Comparison of ENCODE assay signal across 9 cellular contexts in the genomic region with DNA sequence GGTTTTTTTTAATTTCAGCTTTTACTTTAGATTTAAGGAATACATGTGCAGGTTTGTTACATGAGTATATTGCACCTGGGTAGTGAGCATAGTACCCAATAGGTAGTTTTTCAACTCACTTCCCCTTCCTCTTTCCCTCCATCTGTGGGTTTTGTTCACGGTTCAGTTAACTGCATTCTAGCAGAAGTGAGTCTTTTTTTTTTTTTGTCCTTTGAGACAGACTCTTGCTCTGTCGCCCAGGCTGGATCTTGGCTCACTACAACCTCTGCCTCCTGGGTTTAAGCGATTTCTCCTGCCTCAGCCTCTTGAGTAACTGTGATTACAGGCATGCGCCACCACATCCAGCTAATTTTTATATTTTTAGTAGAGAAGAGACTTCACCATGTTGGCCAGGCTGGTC. TPM values are rescaled to one million over a fixed set of nuclear protein-coding genes. Genes with fewer than 3 reads are reported as not detected.
A peak's percentile ranks its signal among the peaks of the same experiment; 100 is the strongest.
DNase-seq lines count a peak whose midpoint lies in the region; ATAC-seq and TF ChIP-seq lines count a peak whose summit lies in the region.
"Had no signal": no experiment of that assay in that cellular context is flagged by ENCODE, and none has a peak within 500 bp of the region (broad histone marks: within the 10 kb centered on the region; RNA-seq: fewer than 3 reads in every experiment).

No MANE protein-coding gene starts in this region.

- H3K9me3 ChIP-seq in Loucy (ENCODE audit: insufficient read depth, low read depth, low read length) (no peaks in the 10 kb centered on the region), endodermal cell (ENCODE audit: control insufficient read depth, low read length) (no peaks in the 10 kb centered on the region)

- H3K27me3 ChIP-seq in Loucy (ENCODE audit: insufficient read depth, low read length, poor library complexity, severe bottlenecking) (no peaks in the 10 kb centered on the region), endodermal cell (ENCODE audit: control insufficient read depth, insufficient read depth, low read length, poor library complexity, severe bottlenecking) (no peaks in the 10 kb centered on the region)

- no peaks in the 10 kb centered on the region for H3K9me3 Mint-ChIP-seq in endodermal cell

- H3K79me2 ChIP-seq in Loucy (ENCODE audit: insufficient read depth, low read length): peaks cover 92% of the 10 kb centered on the region

- peak overlapping the region; percentile 62 for H3K4me3 ChIP-seq in Loucy (ENCODE audit: low read length, poor library complexity, severe bottlenecking)
- no peak overlapping the region for H3K4me3 ChIP-seq in endodermal cell (ENCODE audit: low read length)

- H3K27me3 Mint-ChIP-seq in endodermal cell (ENCODE audit: insufficient read depth): no peaks in the 10 kb centered on the region

- H3K27ac Mint-ChIP-seq in endodermal cell: no peak overlapping the region

- H3K36me3 ChIP-seq in Loucy (ENCODE audit: insufficient read depth, low read length): peaks cover 13% of the 10 kb centered on the region; the same call in 1 of the 2 replicates
- H3K36me3 ChIP-seq in endodermal cell (ENCODE audit: control insufficient read depth, insufficient read depth, low read length): peaks cover 26% of the 10 kb centered on the region

- no peak overlapping the region for H3K27ac ChIP-seq in endodermal cell (ENCODE audit: low read depth, low read length)
- H3K27ac ChIP-seq: KMS-11 had no signal

- H3K36me3 Mint-ChIP-seq in endodermal cell (ENCODE audit: low read depth): peaks cover 28% of the 10 kb centered on the region

- peaks cover 4% of the 10 kb centered on the region for H4K20me1 ChIP-seq in Loucy (ENCODE audit: insufficient read depth, low read length, poor library complexity, severe bottlenecking)

- H3K4me3 Mint-ChIP-seq in endodermal cell: no peak overlapping the region

- H3F3A ChIP-seq in Loucy (ENCODE audit: low read depth): no peaks in the 10 kb centered on the region; the same call in 1 of the 2 replicates

- no peak for TF ChIP-seq CTCF in Loucy (conservative IDR thresholded peaks at IDR 0.05; ENCODE audit: low read length)
- no peak for TF ChIP-seq CTCF in endodermal cell (conservative IDR thresholded peaks at IDR 0.05)

- no peaks in the 10 kb centered on the region for H3K9me2 ChIP-seq in Loucy (replicated peaks; ENCODE audit: low read depth, low read length)

- peak overlapping the region; percentile 57 for H3K9ac ChIP-seq in Loucy (ENCODE audit: low read depth, low read length, poor library complexity, severe bottlenecking)
- no peak overlapping the region for H3K9ac ChIP-seq in endodermal cell (ENCODE audit: extremely low read depth, low read length, poor library complexity, severe bottlenecking)
- H3K9ac ChIP-seq: KMS-11 had no signal

- ATAC-seq in GM18499 (IDR thresholded peaks at IDR 0.05; ENCODE audit: insufficient read depth, unreplicated experiment) (peak; percentile 83), GM21737 (IDR thresholded peaks at IDR 0.05; ENCODE audit: unreplicated experiment) (peak; percentile 77)

- DNase-seq in kidney glomerular epithelial cell (lab: John Stamatoyannopoulos, UW): peak; percentile 4
- no peak for DNase-seq in H4 (ENCODE audit: low spot score)
- no peak for DNase-seq in LoVo (ENCODE audit: low spot score)
- no peak for DNase-seq in endodermal cell
- no peak for DNase-seq in NCI-H1092 treated with DMSO at 0.1 percent for 48 hours (lab: John Stamatoyannopoulos, UW)

- no peak overlapping the region for H2AFZ ChIP-seq in Loucy (ENCODE audit: low read length)

- no peaks in the 10 kb centered on the region for H3K4me1 Mint-ChIP-seq in endodermal cell

- 73 to 93% methylated on average over 3 to 4 of the region's 4 CpGs for WGBS in endodermal cell (ENCODE audit: insufficient coverage in 1 of 2, insufficient read length in 1 of 2), 2 experiments

- H3K4me2 ChIP-seq in Loucy (ENCODE audit: low read depth, low read length, poor library complexity, severe bottlenecking): peak overlapping the region; percentile 68
- H3K4me2 ChIP-seq: KMS-11 had no signal

- H3K4me1 ChIP-seq in Loucy (ENCODE audit: insufficient read depth, low read length, poor library complexity, severe bottlenecking): peaks cover 45% of the 10 kb centered on the region
- no peaks in the 10 kb centered on the region for H3K4me1 ChIP-seq in endodermal cell (ENCODE audit: control insufficient read depth, insufficient read depth, low read length)

RNA-seq across cellular contexts. Expression of gene UBR2, which starts 8.7 kb away (rescaled TPM):
- total RNA-seq in H4 (2014; rRNA removed; shearing (Covaris generic)): 14.9 and 16.3 TPM in 2 replicates
- 10 to 100 TPM; 21.6 to 22.5 TPM for total RNA-seq in endodermal cell
- polyA plus RNA-seq in endodermal cell (2013, experiment 1 of 2): 12.3 TPM
- 11.3 TPM for polyA plus RNA-seq in endodermal cell (2013, experiment 2 of 2)
